In the genomic region with DNA sequence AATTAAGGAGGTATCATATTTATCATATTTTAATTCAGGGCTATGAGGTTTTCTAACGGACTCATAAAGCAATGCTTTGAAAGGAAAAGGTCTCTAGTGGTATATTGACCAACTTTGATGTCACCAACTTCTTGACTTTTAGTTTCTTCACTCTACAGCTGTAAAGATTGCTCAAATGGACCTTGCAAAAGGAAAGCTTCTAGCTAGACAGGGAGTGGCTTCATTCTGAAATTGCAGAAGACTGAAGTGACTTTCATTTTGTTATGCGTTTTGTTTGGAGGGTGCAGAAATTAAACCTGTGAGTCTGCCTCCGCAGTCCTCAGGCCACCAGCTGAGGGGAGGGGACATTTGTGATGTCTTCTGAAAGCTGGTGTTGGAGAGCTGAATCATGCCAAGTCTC, we compare ENCODE assay signal across 24 cellular contexts.
"Had no signal": no experiment of that assay in that cellular context is flagged by ENCODE, and none has a peak within 500 bp of the region (broad histone marks: within the 10 kb centered on the region; RNA-seq: fewer than 3 reads in every experiment).

No MANE protein-coding gene starts in this region.

- DNase-seq: activated CD4-positive, alpha-beta T cell treated with anti-CD3 and anti-CD28 coated beads, Interleukin-2, amount 10 ng/mL, durations not matched to agents 7 days and 5 days; activated CD4-positive, CD25-positive, alpha-beta regulatory T cell treated with anti-CD3 and anti-CD28 coated beads, Interleukin-2, amount 50 U/mL, for 72 hours; activated CD8-positive, alpha-beta T cell treated with anti-CD3 and anti-CD28 coated beads for 36 hours; aorta; caudate nucleus; dermis blood vessel endothelial cell; effector CD8-positive, alpha-beta T cell; erythroblast; foreskin fibroblast; heart right ventricle; kidney; lower lobe of right lung; mesendoderm; mucosa of descending colon; sigmoid colon; stimulated activated CD4-positive, alpha-beta T cell treated with anti-CD3 and anti-CD28 coated beads, Interleukin-2, amount 100 ng/mL, for 48 hours; stimulated activated CD8-positive, alpha-beta memory T cell treated with anti-CD3 and anti-CD28 coated beads, Interleukin-4, amount 100 ng/mL, for 48 hours; stimulated activated naive B cell treated with anti-CD40 and anti-IgM and Interleukin-4, amounts not matched to agents 10 μg/mL and 1 μg/mL and 100 μg/mL, for 72 hours; WERI-Rb-1 had no signal

- ATAC-seq: activated CD8-positive, alpha-beta T cell treated with anti-CD3 and anti-CD28 coated beads for 36 hours; activated naive CD4-positive, alpha-beta T cell treated with anti-CD3 and anti-CD28 coated beads, Interleukin-2, amount 50 U/mL, for 72 hours; heart right ventricle; lower lobe of right lung; mucosa of descending colon; stimulated activated naive B cell treated with anti-CD40 and anti-IgM and Interleukin-4, amounts not matched to agents 10 μg/mL and 1 μg/mL and 100 μg/mL, for 72 hours had no signal

- H3K4me3 ChIP-seq: heart right ventricle, lower lobe of right lung, mucosa of descending colon, sigmoid colon, smooth muscle cell, thoracic aorta had no signal

- H3K4me1 Mint-ChIP-seq: activated CD4-positive, alpha-beta T cell treated with anti-CD3 and anti-CD28 coated beads, Interleukin-2, amount 10 ng/mL, durations not matched to agents 7 days and 5 days; brain had no signal

- H3K9me3 Mint-ChIP-seq: activated CD8-positive, alpha-beta T cell treated with anti-CD3 and anti-CD28 coated beads for 36 hours had no signal

- H3K36me3 Mint-ChIP-seq: activated naive CD4-positive, alpha-beta T cell treated with anti-CD3 and anti-CD28 coated beads, Interleukin-2, amount 50 U/mL, for 72 hours; brain; stimulated activated naive B cell treated with anti-CD40 and anti-IgM and Interleukin-4, amounts not matched to agents 10 μg/mL and 1 μg/mL and 100 μg/mL, for 72 hours had no signal

- H3K27ac Mint-ChIP-seq: activated CD4-positive, alpha-beta T cell treated with anti-CD3 and anti-CD28 coated beads, Interleukin-2, amount 10 ng/mL, durations not matched to agents 7 days and 5 days; activated CD8-positive, alpha-beta T cell treated with anti-CD3 and anti-CD28 coated beads for 36 hours; activated naive CD4-positive, alpha-beta T cell treated with anti-CD3 and anti-CD28 coated beads, Interleukin-2, amount 50 U/mL, for 72 hours; brain; stimulated activated naive B cell treated with anti-CD40 and anti-IgM and Interleukin-4, amounts not matched to agents 10 μg/mL and 1 μg/mL and 100 μg/mL, for 72 hours; type B pancreatic cell had no signal

- H3K9me3 ChIP-seq: heart right ventricle, lower lobe of right lung, mucosa of descending colon, sigmoid colon, thoracic aorta had no signal

- H3K27ac ChIP-seq: lower lobe of right lung, sigmoid colon, thoracic aorta, WERI-Rb-1 had no signal

- H3K4me3 Mint-ChIP-seq: activated CD4-positive, alpha-beta T cell treated with anti-CD3 and anti-CD28 coated beads, Interleukin-2, amount 10 ng/mL, durations not matched to agents 7 days and 5 days; activated CD8-positive, alpha-beta T cell treated with anti-CD3 and anti-CD28 coated beads for 36 hours; brain; stimulated activated naive B cell treated with anti-CD40 and anti-IgM and Interleukin-4, amounts not matched to agents 10 μg/mL and 1 μg/mL and 100 μg/mL, for 72 hours; type B pancreatic cell had no signal

- H3K4me1 ChIP-seq: lower lobe of right lung had no signal

- H3K36me3 ChIP-seq: heart right ventricle, lower lobe of right lung, sigmoid colon, thoracic aorta, WERI-Rb-1 had no signal

- H3K27me3 ChIP-seq: heart right ventricle, sigmoid colon had no signal

- H3K27me3 Mint-ChIP-seq: activated CD4-positive, alpha-beta T cell treated with anti-CD3 and anti-CD28 coated beads, Interleukin-2, amount 10 ng/mL, durations not matched to agents 7 days and 5 days; activated CD8-positive, alpha-beta T cell treated with anti-CD3 and anti-CD28 coated beads for 36 hours; type B pancreatic cell had no signal
